ENCODE assay signal across 9 cellular contexts in genomic region chr1:156385534-156386031, GRCh38. TPM values are rescaled to one million over a fixed set of nuclear protein-coding genes. Genes with fewer than 3 reads are reported as not detected.
A peak's percentile ranks its signal among the peaks of the same experiment; 100 is the strongest.
DNase-seq lines count a peak whose midpoint lies in the region; ATAC-seq and TF ChIP-seq lines count a peak whose summit lies in the region.
"Had no signal": no experiment of that assay in that cellular context is flagged by ENCODE, and none has a peak within 500 bp of the region (broad histone marks: within the 10 kb centered on the region; RNA-seq: fewer than 3 reads in every experiment).

No MANE protein-coding gene starts in this region.

- H3K27ac Mint-ChIP-seq in activated naive CD4-positive, alpha-beta T cell treated with anti-CD3 and anti-CD28 coated beads for 36 hours = no peak overlapping the region

- H3K36me3 ChIP-seq in DOHH2 (ENCODE audit: control insufficient read depth, low read length) = no peaks in the 10 kb centered on the region
- H3K36me3 ChIP-seq in SK-N-SH (replicated peaks in 1 of 2; ENCODE audit: control insufficient read depth in 1 of 2, insufficient read depth in 2 of 2, low read length in 1 of 2) = no peaks in the 10 kb centered on the region
- no peaks in the 10 kb centered on the region for H3K36me3 ChIP-seq in psoas muscle (ENCODE audit: insufficient read depth in 1 of 2, low read depth in 1 of 2)
- H3K36me3 ChIP-seq in uterus = no peaks in the 10 kb centered on the region

- H2AFZ ChIP-seq in SK-N-SH (ENCODE audit: low read depth) = peak overlapping the region; percentile 71

- peaks cover 47% of the 10 kb centered on the region for H3K27me3 ChIP-seq in DOHH2 (ENCODE audit: control insufficient read depth, low read length)
- no peaks in the 10 kb centered on the region; the same call in 1 of the 2 replicates for H3K27me3 ChIP-seq in SK-N-SH (ENCODE audit: insufficient read depth)
- peaks cover 0 to 31% (median 6%) of the 10 kb centered on the region in 3 donors for H3K27me3 ChIP-seq in psoas muscle (ENCODE audit: insufficient read depth in 3 of 3, low read length in 2 of 3)
- no peaks in the 10 kb centered on the region for H3K27me3 ChIP-seq in uterus

- H3K27ac ChIP-seq in DOHH2 (ENCODE audit: low read depth, low read length) = no peak overlapping the region
- H3K27ac ChIP-seq in SK-N-SH (ENCODE audit: low read depth in 2 of 2, low read length in 1 of 2) = no peak overlapping the region
- no peak overlapping the region for H3K27ac ChIP-seq in psoas muscle
- no peak overlapping the region for H3K27ac ChIP-seq in uterus

- POLR2A ChIA-PET in SK-N-SH (lab: Yijun Ruan, JAX) = no interaction called here

- DNase-seq in NCI-H1048 (lab: John Stamatoyannopoulos, UW) (peak; percentile 40), SK-N-SH (peak; percentile 87), glomerular endothelial cell (ENCODE audit: extremely low read depth, low read depth, low spot score) (peak; percentile 22), psoas muscle (peak; percentile 39 to 72), uterus (peak; percentile 47 to 56), middle frontal gyrus (ENCODE audit: extremely low spot score, low spot score) (no peak)
- peak; percentile 87 for DNase-seq in activated naive CD4-positive, alpha-beta T cell treated with anti-CD3 and anti-CD28 coated beads for 36 hours

- CTCF ChIA-PET in SK-N-SH (lab: Yijun Ruan, JAX) = interaction anchor here (0.6 to 12.4 kb wide), 77 partner anchors 9 to 700 kb away, joined by 3 to 412 read pairs (median 5); partner anchors contain the start of genes BCAN, CCT3, GPATCH4 and HDGF
- CTCF ChIA-PET in activated naive CD4-positive, alpha-beta T cell treated with anti-CD3 and anti-CD28 coated beads for 36 hours (lab: Charles Lee) = interaction anchor here (0.6 to 7.4 kb wide), 57 partner anchors 10 to 323 kb away, joined by 3 to 348 read pairs (median 5); partner anchors contain the start of genes TMEM79 and TTC24

- TF ChIP-seq EP300 in SK-N-SH (IDR thresholded peaks at IDR 0.05; ENCODE audit: borderline replicate concordance in 1 of 2, low read depth in 1 of 2, low read length in 1 of 2) = no peak

- H3K4me3 Mint-ChIP-seq in activated naive CD4-positive, alpha-beta T cell treated with anti-CD3 and anti-CD28 coated beads for 36 hours = no peak overlapping the region
- H3K4me3 Mint-ChIP-seq: dendritic cell treated with granulocyte-macrophage colony-stimulating factor and Interleukin-4, amounts not matched to agents 40 ng/mL and 50 ng/mL, for 4 days had no signal

- peak; percentile 47 to 85 (median 74) for ATAC-seq in psoas muscle

- H3K9me2 ChIP-seq in DOHH2 (replicated peaks; ENCODE audit: control insufficient read depth, low read length) (no peaks in the 10 kb centered on the region), SK-N-SH (no peaks in the 10 kb centered on the region)

- no peak overlapping the region for H3K9ac ChIP-seq in SK-N-SH

- peak; percentile 100 for TF ChIP-seq CTCF in DOHH2 (IDR thresholded peaks at IDR 0.05; ENCODE audit: low read depth, low read length, poor library complexity, severe bottlenecking)
- TF ChIP-seq CTCF in SK-N-SH (IDR thresholded peaks at IDR 0.05) = peak; percentile 99
- TF ChIP-seq CTCF in psoas muscle (IDR thresholded peaks at IDR 0.05) = peak; percentile 89
- peak; percentile 78 to 86 (median 80) for TF ChIP-seq CTCF in uterus (IDR thresholded peaks at IDR 0.05)

- 15% methylated on average over 6 of the region's 9 CpGs for WGBS in SK-N-SH (ENCODE audit: low lambda C conversion rate)
- 10 to 15% (median 13%) methylated on average over 9 of the region's 9 CpGs for WGBS in psoas muscle, 3 donors

- no peaks in the 10 kb centered on the region for H4K20me1 ChIP-seq in DOHH2 (ENCODE audit: control insufficient read depth, insufficient read depth, low read depth, low read length)
- no peaks in the 10 kb centered on the region for H4K20me1 ChIP-seq in SK-N-SH (ENCODE audit: insufficient read depth)

- no peak overlapping the region for H3K4me3 ChIP-seq in DOHH2 (ENCODE audit: low read length)
- peak overlapping the region in 1 of 2 experiments; percentile 27; a peak in 1 of 4 replicates for H3K4me3 ChIP-seq in SK-N-SH (ENCODE audit: low read depth in 2 of 2, low read length in 1 of 2)
- no peak overlapping the region for H3K4me3 ChIP-seq in psoas muscle
- H3K4me3 ChIP-seq in uterus = no peak overlapping the region

- H3K36me3 Mint-ChIP-seq in activated naive CD4-positive, alpha-beta T cell treated with anti-CD3 and anti-CD28 coated beads for 36 hours (ENCODE audit: low read depth) = no peaks in the 10 kb centered on the region

- no peak overlapping the region for H3K4me2 ChIP-seq in DOHH2 (ENCODE audit: low read length)
- H3K4me2 ChIP-seq in SK-N-SH = no peak overlapping the region

- no peaks in the 10 kb centered on the region for H3K9me3 ChIP-seq in DOHH2 (ENCODE audit: control insufficient read depth, insufficient read depth, low read length)
- H3K9me3 ChIP-seq in SK-N-SH = no peaks in the 10 kb centered on the region
- no peaks in the 10 kb centered on the region for H3K9me3 ChIP-seq in psoas muscle
- no peaks in the 10 kb centered on the region for H3K9me3 ChIP-seq in uterus

- H3K4me1 ChIP-seq in DOHH2 (ENCODE audit: control insufficient read depth, low read length) = peaks cover 6% of the 10 kb centered on the region
- peaks cover 0 to 6% of the 10 kb centered on the region in 2 experiments; a peak in 1 of 4 replicates for H3K4me1 ChIP-seq in SK-N-SH (ENCODE audit: control insufficient read depth in 1 of 2, insufficient read depth in 2 of 2, low read depth in 1 of 2, low read length in 1 of 2)
- H3K4me1 ChIP-seq in psoas muscle = no peaks in the 10 kb centered on the region
- peaks cover 0 to 4% of the 10 kb centered on the region in 2 donors for H3K4me1 ChIP-seq in uterus

- H3K79me2 ChIP-seq in DOHH2 (ENCODE audit: control insufficient read depth, low read length) = no peaks in the 10 kb centered on the region
- no peaks in the 10 kb centered on the region for H3K79me2 ChIP-seq in SK-N-SH (ENCODE audit: insufficient read depth)

- no peaks in the 10 kb centered on the region for H3K9me3 Mint-ChIP-seq in activated naive CD4-positive, alpha-beta T cell treated with anti-CD3 and anti-CD28 coated beads for 36 hours
- H3K9me3 Mint-ChIP-seq: dendritic cell treated with granulocyte-macrophage colony-stimulating factor and Interleukin-4, amounts not matched to agents 40 ng/mL and 50 ng/mL, for 4 days had no signal

- intact Hi-C loops in activated naive CD4-positive, alpha-beta T cell treated with anti-CD3 and anti-CD28 coated beads for 36 hours (cut with micrococcal nuclease) = loop anchor here (1.0 to 2.0 kb wide), 3 partner anchors 33 to 223 kb away; no protein-coding TSS in a partner anchor
- intact Hi-C loops in psoas muscle (cut with DNase I) = loop anchor here (1.0 to 5.0 kb wide), 3 partner anchors 59 to 222 kb away; no protein-coding TSS in a partner anchor
- intact Hi-C loops in uterus (cut with DNase I; ENCODE audit: low total_unique reads) = loop anchor here (5.0 kb wide), 1 partner anchor 57 kb away; no protein-coding TSS in a partner anchor

- peaks cover 40% of the 10 kb centered on the region for H3K27me3 Mint-ChIP-seq in activated naive CD4-positive, alpha-beta T cell treated with anti-CD3 and anti-CD28 coated beads for 36 hours (ENCODE audit: low read depth)

- peak; percentile 92 for TF ChIP-seq RAD21 in SK-N-SH (IDR thresholded peaks at IDR 0.05; ENCODE audit: low read length)

- H3F3A ChIP-seq in DOHH2 (ENCODE audit: control insufficient read depth, insufficient read depth) (no peaks in the 10 kb centered on the region), SK-N-SH (replicated peaks; ENCODE audit: insufficient read depth) (no peaks in the 10 kb centered on the region)

- peaks cover 4% of the 10 kb centered on the region for H3K4me1 Mint-ChIP-seq in activated naive CD4-positive, alpha-beta T cell treated with anti-CD3 and anti-CD28 coated beads for 36 hours (ENCODE audit: low read depth)

- no peak for TF ChIP-seq POLR2A in uterus (IDR thresholded peaks at IDR 0.05)

TF ChIP-seq in SK-N-SH, 30 proteins besides CTCF, POLR2A, EP300 and RAD21:
- TF ChIP-seq SMC3 (IDR thresholded peaks at IDR 0.05; ENCODE audit: low read depth, low read length) (peak; percentile 94), NRF1 (IDR thresholded peaks at IDR 0.05; ENCODE audit: low read depth, low read length) (peak; percentile 24; the same call in 1 of the 2 replicates), TCF12 (IDR thresholded peaks at IDR 0.05) (no peak)

RNA-seq across cellular contexts. Expression of gene RHBG, which starts 16.6 kb away (rescaled TPM):
- polyA plus RNA-seq in SK-N-SH (2012; rRNA removed) = 0.18 TPM in 1 of 2 replicates, not detected in the other
- not detected in 2 replicates for polyA plus RNA-seq in SK-N-SH (2012; cell fraction: cytosol; rRNA removed)
- 0.15 TPM in 1 of 2 replicates, not detected in the other for polyA plus RNA-seq in SK-N-SH (2012; cell fraction: nucleus; rRNA removed)
- not detected for total RNA-seq in activated naive CD4-positive, alpha-beta T cell treated with anti-CD3 and anti-CD28 coated beads for 36 hours
- total RNA-seq in glomerular endothelial cell = not detected in 2 replicates
- not detected for total RNA-seq in psoas muscle
- polyA plus RNA-seq in psoas muscle = not detected
- total RNA-seq in uterus = under 1 TPM in 1 of 4 donors, not detected in 3; 0.49 TPM

RNA-seq across cellular contexts. Expression of gene TSACC, which starts 47.3 kb away (rescaled TPM):
- polyA plus RNA-seq in SK-N-SH (2012; rRNA removed) (1.5 TPM in 2 replicates), psoas muscle (under 1 TPM; 0.30 to 0.94 (median 0.56) TPM)
- polyA plus RNA-seq in SK-N-SH (2012; cell fraction: cytosol; rRNA removed) = 1.1 and 1.7 TPM in 2 replicates
- 1.0 and 1.2 TPM in 2 replicates for polyA plus RNA-seq in SK-N-SH (2012; cell fraction: nucleus; rRNA removed)
- total RNA-seq in activated naive CD4-positive, alpha-beta T cell treated with anti-CD3 and anti-CD28 coated beads for 36 hours = under 1 TPM in 1 of 2 experiments, not detected in 1; 0.57 TPM
- total RNA-seq in glomerular endothelial cell (not detected in 2 replicates), psoas muscle (1 to 10 TPM in 1 of 4 donors, under 1 TPM in 3; 0.50 to 1.7 (median 0.85) TPM), uterus (not detected)

RNA-seq across cellular contexts. Expression of gene CCT3, which starts 47.5 kb away (rescaled TPM):
- polyA plus RNA-seq in SK-N-SH (2012; rRNA removed) (295 and 359 TPM in 2 replicates), psoas muscle (100 to 1,000 TPM; 144 to 258 (median 207) TPM)
- 291 and 349 TPM in 2 replicates for polyA plus RNA-seq in SK-N-SH (2012; cell fraction: cytosol; rRNA removed)
- polyA plus RNA-seq in SK-N-SH (2012; cell fraction: nucleus; rRNA removed) = 201 and 250 TPM in 2 replicates
- 100 to 1,000 TPM; 332 to 349 TPM for total RNA-seq in activated naive CD4-positive, alpha-beta T cell treated with anti-CD3 and anti-CD28 coated beads for 36 hours
- total RNA-seq in glomerular endothelial cell (298 and 380 TPM in 2 replicates), psoas muscle (100 to 1,000 TPM; 164 to 190 (median 178) TPM), uterus (100 to 1,000 TPM; 114 to 267 (median 192) TPM)
